Comparison of ENCODE assay signal across 8 cellular contexts in the genomic region with DNA sequence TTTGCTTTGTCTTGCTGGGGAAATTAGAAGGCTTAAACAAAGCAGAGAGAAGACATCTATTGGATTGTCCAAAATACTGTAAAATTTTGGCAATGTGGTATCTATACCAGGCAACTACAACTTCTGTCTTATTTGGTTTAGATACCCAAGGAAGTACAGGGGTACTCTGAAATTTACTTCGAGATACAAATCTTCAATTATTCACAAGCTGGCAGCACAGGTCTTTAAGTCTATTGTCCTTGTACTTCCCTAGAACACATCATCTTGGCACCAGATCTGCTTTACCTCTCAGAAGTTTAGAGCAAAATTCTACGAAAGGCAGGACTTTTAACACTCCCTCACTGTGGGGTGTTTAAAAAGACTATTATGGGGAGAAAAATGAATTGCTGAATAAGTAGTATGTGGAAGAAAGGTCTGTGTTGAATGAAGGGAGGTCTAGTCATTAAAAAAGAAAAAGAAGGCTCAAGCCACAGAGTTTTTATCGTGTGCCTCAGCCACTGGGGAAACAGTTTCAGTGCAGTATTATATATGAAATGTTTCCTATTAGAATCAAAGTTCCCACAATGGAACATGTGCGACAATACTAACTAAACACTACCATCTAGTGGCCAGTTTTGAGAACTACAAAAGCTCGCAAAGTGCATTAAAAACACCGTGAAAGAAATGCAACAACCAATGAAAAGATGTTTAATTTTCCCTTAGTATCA.
A peak's percentile ranks its signal among the peaks of the same experiment; 100 is the strongest.
DNase-seq lines count a peak whose midpoint lies in the region; ATAC-seq and TF ChIP-seq lines count a peak whose summit lies in the region.

No MANE protein-coding gene starts in this region.

- TF ChIP-seq CTCF in retinal pigment epithelial cell (conservative IDR thresholded peaks at IDR 0.05; ENCODE audit: low read depth, low read length): peak; percentile 67

- H3K27ac ChIP-seq in right cardiac atrium (ENCODE audit: low read length): no peak overlapping the region

- DNase-seq in COLO668 (lab: John Stamatoyannopoulos, UW; ENCODE audit: unreplicated experiment) (peak; percentile 21), NCI-H2227 treated with DMSO at 0.1 percent for 48 hours (lab: John Stamatoyannopoulos, UW) (peak; percentile 56), amniotic epithelial cell (ENCODE audit: low read depth) (peak; percentile 49), right cardiac atrium (no peak), retinal pigment epithelial cell (ENCODE audit: low read depth) (no peak)

- H3K9me3 ChIP-seq in right cardiac atrium (ENCODE audit: control insufficient read depth, low read length): no peaks in the 10 kb centered on the region

- no peaks in the 10 kb centered on the region for H3K27me3 ChIP-seq in right cardiac atrium (ENCODE audit: control insufficient read depth, insufficient read depth)

- ATAC-seq in GM18868 (IDR thresholded peaks at IDR 0.05; ENCODE audit: unreplicated experiment) (peak; percentile 49), HG03045 (IDR thresholded peaks at IDR 0.05; ENCODE audit: unreplicated experiment) (peak; percentile 64), right cardiac atrium (peak; percentile 73 to 74), HG03039 (IDR thresholded peaks at IDR 0.05; ENCODE audit: unreplicated experiment) (no peak)

- H3K4me3 ChIP-seq in right cardiac atrium (ENCODE audit: low read length): peak overlapping the region; percentile 15
- no peak overlapping the region for H3K4me3 ChIP-seq in retinal pigment epithelial cell (ENCODE audit: low read length)

- 16% methylated on average over 6 of the region's 6 CpGs for WGBS in right cardiac atrium

- intact Hi-C loops in right cardiac atrium (cut with DNase I): loop anchor here in 3 of 4 donors (5.0 to 10.0 kb wide), 4 partner anchors 125 to 413 kb away; no protein-coding TSS in a partner anchor

- H3K4me1 ChIP-seq in right cardiac atrium (ENCODE audit: control insufficient read depth, insufficient read depth, low read length): peaks cover 2% of the 10 kb centered on the region

Comparison
In these comparisons a context has a peak if more than half of its experiments do, and no peak if none do; other contexts are left out.
1. DNase-seq: peak in COLO668 (single experiment), NCI-H2227 treated with DMSO at 0.1 percent for 48 hours (single experiment) and amniotic epithelial cell (single experiment); none in right cardiac atrium (0 of 3) and retinal pigment epithelial cell (single experiment).